Comparison of ENCODE assay signal across 8 cellular contexts in genomic region chr2:99488999-99489757, GRCh38. TPM values are rescaled to one million over a fixed set of nuclear protein-coding genes. Genes with fewer than 3 reads are reported as not detected.
A peak's percentile ranks its signal among the peaks of the same experiment; 100 is the strongest.
DNase-seq lines count a peak whose midpoint lies in the region; ATAC-seq, FAIRE-seq and TF ChIP-seq lines count a peak whose summit lies in the region.

No MANE protein-coding gene starts in this region.

- peaks cover 6% of the 10 kb centered on the region for H4K20me1 ChIP-seq in K562 (replicated peaks; ENCODE audit: control insufficient read depth, insufficient read depth, low read length)

- H3K27me3 ChIP-seq in K562 (ENCODE audit: control insufficient read depth in 2 of 2, insufficient read depth in 2 of 2, low read length in 2 of 2) (no peaks in the 10 kb centered on the region), iPS DF 6.9 (ENCODE audit: control insufficient read depth, insufficient read depth, low read length) (no peaks in the 10 kb centered on the region)

- peaks cover 18% of the 10 kb centered on the region for H3K27me3 Mint-ChIP-seq in Calu3 (ENCODE audit: unreplicated experiment)

- CTCF ChIA-PET in Calu3 (lab: Charles Lee) (no interaction called here), K562 (lab: Yijun Ruan, JAX; ENCODE audit: low intra/inter-chr PET ratio) (interaction anchor here (0.9 to 1.9 kb wide), 3 partner anchors 47 to 754 kb away, joined by 4 to 9 read pairs (median 8); partner anchors contain the start of genes EIF5B and TXNDC9)

- ATAC-seq in GM21381 (IDR thresholded peaks at IDR 0.05; ENCODE audit: unreplicated experiment) (peak; percentile 35), K562 (peak; percentile 59), sciatic nerve (peak; percentile 45)

- TF ChIP-seq RAD21 in K562 (CRISPR knock-in tag; conservative IDR thresholded peaks at IDR 0.05 in 1 of 2, IDR thresholded peaks at IDR 0.05 in 1 of 2): no peak

- 0% methylated on average over 43 of the region's 95 CpGs for WGBS in K562 (ENCODE audit: insufficient coverage, low coverage, missing lambda C conversion rate)
- no CpG with 5 or more reads among the region's 95 CpGs for WGBS in iPS DF 6.9 (ENCODE audit: insufficient coverage, insufficient read length)

- in situ Hi-C loops in K562 (cut with MboI): no loop called here

- H3K9me1 ChIP-seq in K562 (ENCODE audit: control insufficient read depth, insufficient read depth, low read length): no peaks in the 10 kb centered on the region

- H3K36me3 ChIP-seq in K562 (ENCODE audit: control insufficient read depth, insufficient read depth, low read length) (peaks cover 3% of the 10 kb centered on the region; the same call in 1 of the 3 replicates), iPS DF 6.9 (ENCODE audit: control insufficient read depth, insufficient read depth, low read length) (no peaks in the 10 kb centered on the region)

- no peak for TF ChIP-seq EP300 in K562 (IDR thresholded peaks at IDR 0.05; ENCODE audit: low read length)

- H3K79me2 ChIP-seq in K562 (ENCODE audit: control insufficient read depth, insufficient read depth, low read length): peaks cover 43% of the 10 kb centered on the region

- H3K4me1 Mint-ChIP-seq in Calu3 (ENCODE audit: low read depth, unreplicated experiment): peaks cover 26% of the 10 kb centered on the region

- H3K4me2 ChIP-seq in K562 (ENCODE audit: insufficient read depth, low read length): peak overlapping the region; percentile 83

- H3K36me3 Mint-ChIP-seq in Calu3 (ENCODE audit: insufficient read depth, unreplicated experiment): peaks cover 26% of the 10 kb centered on the region

- BruUV-seq in Calu3 (replicated peaks; lab: Mats Ljungman, UMichigan) (no TSS peak), K562 (replicated peaks; lab: Mats Ljungman, UMichigan) (no TSS peak)

- peak overlapping the region; percentile 76 for H2AFZ ChIP-seq in K562 (ENCODE audit: low read depth, low read length)

- peak overlapping the region; percentile 97 for H3K27ac Mint-ChIP-seq in Calu3 (ENCODE audit: unreplicated experiment)

- no peaks in the 10 kb centered on the region for H3K9me3 Mint-ChIP-seq in Calu3 (ENCODE audit: low read depth, unreplicated experiment)

- TF ChIP-seq CTCF in Calu3 (IDR thresholded peaks at IDR 0.05; ENCODE audit: unreplicated experiment) (no peak), K562 (IDR thresholded peaks at IDR 0.05 in 2 of 3, conservative IDR thresholded peaks at IDR 0.05 in 1 of 3; ENCODE audit: insufficient read depth in 2 of 3, low read depth in 1 of 3, low read length in 3 of 3) (no peak)

- FAIRE-seq in HTR-8/SVneo (lab: Jason Lieb, UNC) (no peak), K562 (lab: Jason Lieb, UNC) (no peak)

- H3K9me3 ChIP-seq in K562 (replicated peaks; ENCODE audit: control insufficient read depth, insufficient read depth, low read depth, low read length) (no peaks in the 10 kb centered on the region), iPS DF 6.9 (ENCODE audit: control insufficient read depth, insufficient read depth, low read length) (no peaks in the 10 kb centered on the region)

- H3K4me3 Mint-ChIP-seq in Calu3 (ENCODE audit: low read depth, unreplicated experiment): peak overlapping the region; percentile 94

- H3K4me3 ChIP-seq in K562 (peak overlapping the region; percentile 62), iPS DF 6.9 (ENCODE audit: low read length) (peak overlapping the region; percentile 81)

- peak; percentile 57 for DNase-seq in Calu3
- peak; percentile 56 for DNase-seq in HTR-8/SVneo (ENCODE audit: insufficient read length, low spot score)
- peak; percentile 32 for DNase-seq in T follicular helper cell (ENCODE audit: low read depth)
- peak; percentile 77 to 86 (median 81) for DNase-seq in K562 (ENCODE audit: extremely low read depth in 1 of 4, low spot score in 3 of 4)
- no peak for DNase-seq in iPS DF 6.9 (ENCODE audit: low read depth, low spot score)
- peak; percentile 80 for DNase-seq in sciatic nerve (ENCODE audit: low spot score)
- DNase-seq in NCI-H2029 (lab: John Stamatoyannopoulos, UW): no peak

- peak; percentile 41; the same call in 1 of the 2 replicates for TF ChIP-seq POLR2A in K562 (conservative IDR thresholded peaks at IDR 0.05)

- peak overlapping the region; percentile 89 to 97 for H3K9ac ChIP-seq in K562 (ENCODE audit: insufficient read depth in 1 of 2, low read depth in 2 of 2, low read length in 2 of 2)

- H3K27ac ChIP-seq in K562 (ENCODE audit: extremely low read depth, low read depth, low read length) (peak overlapping the region; percentile 90), iPS DF 6.9 (ENCODE audit: low read length) (no peak overlapping the region)

- POLR2A ChIA-PET in K562 (lab: Yijun Ruan, JAX): interaction anchor here (1.0 kb wide), 1 partner anchor 153 kb away, joined by 3 read pairs; the partner anchor contains the start of gene TXNDC9

- H3K4me1 ChIP-seq in K562 (replicated peaks in 1 of 2; ENCODE audit: control insufficient read depth in 2 of 2, insufficient read depth in 2 of 2, low read length in 2 of 2) (peaks cover 10 to 18% of the 10 kb centered on the region in 2 experiments), iPS DF 6.9 (ENCODE audit: control insufficient read depth, insufficient read depth, low read length) (no peaks in the 10 kb centered on the region)

- intact Hi-C loops in Calu3 (cut with micrococcal nuclease; ENCODE audit: unreplicated experiment): loop anchor here (5.0 kb wide), 1 partner anchor 307 kb away; the partner anchor contains the start of genes MITD1 and MRPL30
- intact Hi-C loops in K562 (cut with micrococcal nuclease): no loop called here
- intact Hi-C loops in sciatic nerve (cut with DNase I): no loop called here

TF ChIP-seq in K562, 482 proteins besides CTCF, POLR2A, EP300 and RAD21 (continues in another document):
- TF ChIP-seq SNAPC5 (CRISPR knock-in tag; IDR thresholded peaks at IDR 0.05) (no peak), SIN3B (IDR thresholded peaks at IDR 0.05; ENCODE audit: low read depth) (0 out of 2 replicates have a peak, but pooled peaks have one; percentile 22), FOXK2 (conservative IDR thresholded peaks at IDR 0.05 in 1 of 2, IDR thresholded peaks at IDR 0.05 in 1 of 2; ENCODE audit: low read depth in 2 of 2) (peak; percentile 17 to 23; a peak in 2 of 4 replicates)
- TF ChIP-seq, protein P1, sequence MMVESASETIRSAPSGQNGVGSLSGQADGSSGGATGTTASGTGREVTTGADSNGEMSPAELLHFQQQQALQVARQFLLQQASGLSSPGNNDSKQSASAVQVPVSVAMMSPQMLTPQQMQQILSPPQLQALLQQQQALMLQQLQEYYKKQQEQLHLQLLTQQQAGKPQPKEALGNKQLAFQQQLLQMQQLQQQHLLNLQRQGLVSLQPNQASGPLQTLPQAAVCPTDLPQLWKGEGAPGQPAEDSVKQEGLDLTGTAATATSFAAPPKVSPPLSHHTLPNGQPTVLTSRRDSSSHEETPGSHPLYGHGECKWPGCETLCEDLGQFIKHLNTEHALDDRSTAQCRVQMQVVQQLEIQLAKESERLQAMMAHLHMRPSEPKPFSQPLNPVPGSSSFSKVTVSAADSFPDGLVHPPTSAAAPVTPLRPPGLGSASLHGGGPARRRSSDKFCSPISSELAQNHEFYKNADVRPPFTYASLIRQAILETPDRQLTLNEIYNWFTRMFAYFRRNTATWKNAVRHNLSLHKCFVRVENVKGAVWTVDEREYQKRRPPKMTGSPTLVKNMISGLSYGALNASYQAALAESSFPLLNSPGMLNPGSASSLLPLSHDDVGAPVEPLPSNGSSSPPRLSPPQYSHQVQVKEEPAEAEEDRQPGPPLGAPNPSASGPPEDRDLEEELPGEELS (CRISPR knock-in tag; IDR thresholded peaks at IDR 0.05; ENCODE audit: borderline replicate concordance): 0 out of 2 replicates have a peak, but pooled peaks have one; percentile 63

RNA-seq across cellular contexts. Expression of gene REV1, which starts 0.6 kb away (rescaled TPM):
- 38.7 and 49.0 TPM in 2 replicates for total RNA-seq in Calu3 (2022)
- 166 and 445 TPM in 2 replicates for total RNA-seq in K562 (2011; cell fraction: chromatin; rRNA removed; ENCODE audit: low replicate concordance)
- total RNA-seq in K562 (2011; cell fraction: nucleolus; rRNA removed): 58.7 and 92.5 TPM in 2 replicates
- 127 and 142 TPM in 2 replicates for total RNA-seq in K562 (2011; cell fraction: nucleoplasm; rRNA removed)
- total RNA-seq in K562 (2014; rRNA removed): 25.0 and 28.1 TPM in 2 replicates
- total RNA-seq in K562 (2014; rRNA removed; fragmentation: Illumina TruSeq; extraction: Trizol): 38.8 and 39.2 TPM in 2 replicates
- total RNA-seq in K562 (2015; rRNA removed; fragmentation: Illumina TruSeq; extraction: Trizol): 38.1 and 41.8 TPM in 2 replicates
- 26.2 and 29.6 TPM in 2 replicates for total RNA-seq in K562 (2021)
- 54.4 and 57.6 TPM in 2 replicates for polyA plus RNA-seq in K562 (2011; rRNA removed)
- 12.8 and 14.4 TPM in 2 replicates for polyA plus RNA-seq in K562 (2011; cell fraction: cytosol; rRNA removed)
- polyA plus RNA-seq in K562 (2011; cell fraction: nucleus; rRNA removed): 121 and 154 TPM in 2 replicates
- 18.1 and 29.5 TPM in 2 replicates for polyA plus RNA-seq in K562 (2012)
- 22.9 and 26.4 TPM in 2 replicates for polyA plus RNA-seq in K562 (2014; fragmentation: Illumina TruSeq; extraction: Trizol)
- polyA plus RNA-seq in K562 (2014; fragmentation: Nextera tagmentation; extraction: Ambion mirVana): 10 to 100 TPM; 12.8 to 13.1 TPM
- 32.1 TPM in 2 replicates for polyA plus RNA-seq in K562 (2014; rRNA removed)
- polyA minus RNA-seq in K562 (2011; rRNA and poly(A)+ RNA removed): 76.6 and 97.6 TPM in 2 replicates
- polyA minus RNA-seq in K562 (2011; cell fraction: cytosol; rRNA and poly(A)+ RNA removed): 15.8 and 18.6 TPM in 2 replicates
- polyA minus RNA-seq in K562 (2011; cell fraction: nucleus; rRNA and poly(A)+ RNA removed): 75.8 and 139 TPM in 2 replicates
- total RNA-seq in sciatic nerve: 75.2 TPM

Comparison
In these comparisons a context has a peak if more than half of its experiments do, and no peak if none do; other contexts are left out.
1. DNase-seq: peak in Calu3 (single experiment), HTR-8/SVneo (single experiment), T follicular helper cell (single experiment), K562 (4 of 4) and sciatic nerve (single experiment); none in iPS DF 6.9 (single experiment) and NCI-H2029 (single experiment).
2. Peak in every context shown above with its lines, with median percentiles within 50 percentile points of each other: ATAC-seq.